ENCODE assay signal across 28 cellular contexts in genomic region chr17:15096511-15096910, GRCh38.
"Had no signal": no experiment of that assay in that cellular context is flagged by ENCODE, and none has a peak within 500 bp of the region (broad histone marks: within the 10 kb centered on the region; RNA-seq: fewer than 3 reads in every experiment).

No MANE protein-coding gene starts in this region.

- H3K9me3 ChIP-seq: colonic mucosa, esophagus squamous epithelium, gastrocnemius medialis, lower lobe of right lung, mucosa of descending colon had no signal

- DNase-seq: colonic mucosa; cortex of kidney; dermis blood vessel endothelial cell; dorsolateral prefrontal cortex; effector CD4-positive, alpha-beta T cell; effector memory CD4-positive, alpha-beta T cell; erythroblast; esophagus squamous epithelium; foreskin fibroblast; foreskin melanocyte; gastrocnemius medialis; glutamatergic neuron; head of caudate nucleus; heart right ventricle; hippocampal formation; immature natural killer cell; kidney; kidney glomerular epithelial cell; left colon; left ventricle myocardium superior; lower lobe of right lung; mesenchymal stem cell; mucosa of descending colon; naive B cell; naive thymus-derived CD8-positive, alpha-beta T cell had no signal

- H3K4me1 ChIP-seq: colonic mucosa, esophagus squamous epithelium, gastrocnemius medialis, lower lobe of right lung had no signal

- H3K4me3 ChIP-seq: colonic mucosa, dorsolateral prefrontal cortex, esophagus squamous epithelium, gastrocnemius medialis, heart right ventricle, lower lobe of right lung, mucosa of descending colon had no signal

- H3K36me3 ChIP-seq: colonic mucosa, esophagus squamous epithelium, gastrocnemius medialis, heart right ventricle, lower lobe of right lung had no signal

- H3K27me3 ChIP-seq: colonic mucosa, gastrocnemius medialis, heart right ventricle had no signal

- H3K27ac ChIP-seq: colonic mucosa, dorsolateral prefrontal cortex, epithelial cell of prostate, esophagus squamous epithelium, gastrocnemius medialis, lower lobe of right lung had no signal

- ATAC-seq: esophagus mucosa; gastrocnemius medialis; heart right ventricle; left colon; left lobe of liver; left ventricle myocardium superior; lower lobe of right lung; mucosa of descending colon; naive thymus-derived CD8-positive, alpha-beta T cell had no signal
